ENCODE assay signal across 37 cellular contexts in the genomic region with DNA sequence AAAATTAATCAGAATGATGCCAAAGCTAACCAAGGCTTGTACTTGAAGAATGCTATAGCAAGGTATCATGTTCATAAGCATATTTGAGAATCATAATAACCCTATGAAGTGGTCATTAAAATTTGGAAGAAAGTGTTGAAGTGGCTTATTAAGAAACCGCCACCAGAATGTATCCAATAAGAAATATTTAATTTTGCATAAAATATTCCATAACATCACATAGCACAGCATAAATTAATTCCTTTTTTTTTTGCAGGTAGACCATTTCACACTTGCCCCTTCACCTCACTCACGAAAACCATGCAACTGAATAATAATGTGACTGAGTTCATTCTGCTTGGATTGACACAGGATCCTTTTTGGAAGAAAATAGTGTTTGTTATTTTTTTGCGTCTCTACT. TPM values are rescaled to one million over a fixed set of nuclear protein-coding genes. Genes with fewer than 3 reads are reported as not detected.
"Had no signal": no experiment of that assay in that cellular context is flagged by ENCODE, and none has a peak within 500 bp of the region (broad histone marks: within the 10 kb centered on the region; RNA-seq: fewer than 3 reads in every experiment).

Gene OR4C16, plus strand, starts transcription at position 301 of the 400 bp plus-strand sequence. Its CDS starts 0 bp downstream, at position 301.

- DNase-seq: Karpas-422, Kasumi-1, MG63, MV-4-11, NCI-H1048, NCI-H1092, NCI-H1092 treated with DMSO at 0.1 percent for 48 hours, NCI-H1105, NCI-H1105 treated with DMSO at 0.1 percent for 48 hours, NCI-H1417, NCI-H1417 treated with DMSO at 0.1 percent for 48 hours, NCI-H1436, NCI-H1436 treated with DMSO at 0.1 percent for 48 hours, NCI-H146, NCI-H1694, NCI-H1694 treated with DMSO at 0.1 percent for 48 hours, NCI-H187, NCI-H187 treated with DMSO at 0.1 percent for 48 hours, NCI-H1930, NCI-H2029, NCI-H2029 treated with DMSO at 0.1 percent for 48 hours, NCI-H2081, NCI-H2081 treated with DMSO at 0.1 percent for 48 hours, NCI-H2107, NCI-H2171, NCI-H2171 treated with DMSO at 0.1 percent for 48 hours, NCI-H2227 treated with DMSO at 0.1 percent for 48 hours, NCI-H226, NCI-H345, NCI-H446, NCI-H446 treated with DMSO at 0.1 percent for 48 hours, NCI-H510A, NCI-H510A treated with DMSO at 0.1 percent for 48 hours had no signal

- H3K4me3 ChIP-seq: MG63 had no signal

- H3K9me3 ChIP-seq: MG63 had no signal

- H3K27me3 ChIP-seq: MG63 had no signal

- H3K36me3 ChIP-seq: MG63 had no signal

RNA-seq across cellular contexts. Expression of gene OR4C16, which starts in this region (rescaled TPM):
- total RNA-seq: LHCN-M2, M059J, MCF 10A, NCI-H460 had no signal
